ENCODE assay signal across 22 cellular contexts in genomic region chr2:27485496-27485895, GRCh38. TPM values are rescaled to one million over a fixed set of nuclear protein-coding genes. Genes with fewer than 3 reads are reported as not detected.
DNase-seq lines count a peak whose midpoint lies in the region; ATAC-seq and TF ChIP-seq lines count a peak whose summit lies in the region.
"Had no signal": no experiment of that assay in that cellular context is flagged by ENCODE, and none has a peak within 500 bp of the region (broad histone marks: within the 10 kb centered on the region; RNA-seq: fewer than 3 reads in every experiment).

No MANE protein-coding gene starts in this region.

- H3K27ac ChIP-seq in Karpas-422 (ENCODE audit: low read length), result peak overlapping the region; percentile 60
- H3K27ac ChIP-seq in substantia nigra (ENCODE audit: low read depth, low read length, poor library complexity, severe bottlenecking), result peak overlapping the region; percentile 35
- H3K27ac ChIP-seq: BLaER1 treated with 17β-estradiol and CSF1 and Interleukin-3, amounts not matched to agents 10 nM and 100 nM; PC-9 had no signal

- H3K36me3 Mint-ChIP-seq in brain, result peaks cover 29% of the 10 kb centered on the region

- peak overlapping the region; percentile 33 for H2AFZ ChIP-seq in Karpas-422 (ENCODE audit: low read length)
- H2AFZ ChIP-seq: PC-9 had no signal

- H3K9me3 ChIP-seq in Karpas-422 (ENCODE audit: low read length), result no peaks in the 10 kb centered on the region
- H3K9me3 ChIP-seq: BLaER1 treated with 17β-estradiol and CSF1 and Interleukin-3, amounts not matched to agents 10 nM and 100 nM had no signal

- peaks cover 44% of the 10 kb centered on the region for H3K4me1 Mint-ChIP-seq in brain

- ATAC-seq in HG02840 (IDR thresholded peaks at IDR 0.05; ENCODE audit: low FRiP score, unreplicated experiment), result no peak
- ATAC-seq: HepG2 had no signal

- H3K4me3 ChIP-seq in Karpas-422 (ENCODE audit: low read length), result peak overlapping the region; percentile 47
- H3K4me3 ChIP-seq: BLaER1 treated with 17β-estradiol and CSF1 and Interleukin-3, amounts not matched to agents 10 nM and 100 nM; PC-9 had no signal

- H3K4me1 ChIP-seq in Karpas-422 (ENCODE audit: low read length), result peaks cover 36% of the 10 kb centered on the region

- DNase-seq in Karpas-422 (peak; percentile 64), left kidney (ENCODE audit: low read depth, low spot score) (peak; percentile 44), substantia nigra (lab: John Stamatoyannopoulos, UW) (peak in 10 of 49 donors; percentile 5 to 56 (median 10)), NCI-H187 treated with DMSO at 0.1 percent for 48 hours (lab: John Stamatoyannopoulos, UW) (no peak), OCI-M2 (lab: John Stamatoyannopoulos, UW; ENCODE audit: unreplicated experiment) (no peak), NOMO-1 (lab: John Stamatoyannopoulos, UW; ENCODE audit: unreplicated experiment in 2 of 2) (no peak)
- DNase-seq: CD8-positive, alpha-beta memory T cell; DMS79; KG1; NCI-H1048; NCI-H1436 treated with DMSO at 0.1 percent for 48 hours; NCI-H2081 treated with DMSO at 0.1 percent for 48 hours; NCI-H774; PC-9 had no signal

- H3K27ac Mint-ChIP-seq in brain, result peak overlapping the region in 4 of 5 experiments; percentile 11 to 28 (median 19)

- H3K27me3 ChIP-seq in Karpas-422 (ENCODE audit: low read length), result no peaks in the 10 kb centered on the region
- H3K27me3 ChIP-seq: BLaER1 treated with 17β-estradiol and CSF1 and Interleukin-3, amounts not matched to agents 10 nM and 100 nM had no signal

- H3K27me3 Mint-ChIP-seq in brain, result no peaks in the 10 kb centered on the region
- H3K27me3 Mint-ChIP-seq: CD8-positive, alpha-beta memory T cell had no signal

- H3K79me2 ChIP-seq in Karpas-422 (ENCODE audit: low read length), result peaks cover 8% of the 10 kb centered on the region; the same call in 1 of the 2 replicates

- no peaks in the 10 kb centered on the region for H3K9me2 ChIP-seq in Karpas-422 (replicated peaks; ENCODE audit: insufficient read depth, low read length)

- peak overlapping the region in 1 of 5 experiments; percentile 36 for H3K4me3 Mint-ChIP-seq in brain
- H3K4me3 Mint-ChIP-seq: CD8-positive, alpha-beta memory T cell had no signal

- H3K9me3 Mint-ChIP-seq in brain, result no peaks in the 10 kb centered on the region
- H3K9me3 Mint-ChIP-seq: CD8-positive, alpha-beta memory T cell had no signal

- 0 out of 2 replicates have a peak, but pooled peaks cover 5% of the 10 kb centered on the region for H3K36me3 ChIP-seq in Karpas-422 (ENCODE audit: insufficient read depth, low read length)

- peak overlapping the region; percentile 64 for H3K4me2 ChIP-seq in Karpas-422 (ENCODE audit: low read depth, low read length, poor library complexity, severe bottlenecking)
- H3K4me2 ChIP-seq: PC-9 had no signal

- TF ChIP-seq CTCF in brain (conservative IDR thresholded peaks at IDR 0.05), result no peak

- peak overlapping the region; percentile 39 for H3K9ac ChIP-seq in Karpas-422 (ENCODE audit: low read length)

- H4K20me1 ChIP-seq in Karpas-422 (ENCODE audit: insufficient read depth, low read depth, low read length), result no peaks in the 10 kb centered on the region
- H4K20me1 ChIP-seq: BLaER1 treated with 17β-estradiol and CSF1 and Interleukin-3, amounts not matched to agents 10 nM and 100 nM had no signal

RNA-seq across cellular contexts. Expression of gene IFT172, which starts 4.0 kb away (rescaled TPM):
- 29.1 and 35.9 TPM in 2 replicates for total RNA-seq in Karpas-422 (2014; rRNA removed; shearing (Covaris generic); ENCODE audit: low replicate concordance)
- 14.6 TPM for polyA plus RNA-seq in brain (ENCODE audit: insufficient read depth, low read depth, low replicate concordance)

RNA-seq across cellular contexts. Expression of gene FNDC4, which starts 9.5 kb away (rescaled TPM):
- not detected in 2 replicates for total RNA-seq in Karpas-422 (2014; rRNA removed; shearing (Covaris generic); ENCODE audit: low replicate concordance)
- 23.0 TPM for polyA plus RNA-seq in brain (ENCODE audit: insufficient read depth, low read depth, low replicate concordance)
- total RNA-seq: NCI-H460 had no signal
- polyA plus RNA-seq: CD8-positive, alpha-beta memory T cell had no signal

RNA-seq across cellular contexts. Expression of gene GCKR, which starts 11.1 kb away (rescaled TPM):
- not detected in 2 replicates for total RNA-seq in Karpas-422 (2014; rRNA removed; shearing (Covaris generic); ENCODE audit: low replicate concordance)
- not detected for polyA plus RNA-seq in brain (ENCODE audit: insufficient read depth, low read depth, low replicate concordance)
- total RNA-seq: A673; CD8-positive, alpha-beta memory T cell; H4; M059J; NCI-H460 had no signal
- polyA plus RNA-seq: CD8-positive, alpha-beta memory T cell had no signal

RNA-seq across cellular contexts. Expression of gene KRTCAP3, which starts 43.3 kb away (rescaled TPM):
- total RNA-seq in Karpas-422 (2014; rRNA removed; shearing (Covaris generic); ENCODE audit: low replicate concordance), result 0.61 TPM in 1 of 2 replicates, not detected in the other
- polyA plus RNA-seq in brain (ENCODE audit: insufficient read depth, low read depth, low replicate concordance), result 14.7 TPM
- total RNA-seq: H4, M059J had no signal

RNA-seq across cellular contexts. Expression of gene NRBP1, which starts 57.1 kb away (rescaled TPM):
- 27.1 and 30.7 TPM in 2 replicates for total RNA-seq in Karpas-422 (2014; rRNA removed; shearing (Covaris generic); ENCODE audit: low replicate concordance)
- 68.1 TPM for polyA plus RNA-seq in brain (ENCODE audit: insufficient read depth, low read depth, low replicate concordance)

Comparison
In these comparisons a context has a peak if more than half of its experiments do, and no peak if none do; other contexts are left out.
1. DNase-seq: peak in Karpas-422 (single experiment) and left kidney (single experiment); none in NCI-H187 treated with DMSO at 0.1 percent for 48 hours (single experiment), OCI-M2 (single experiment) and NOMO-1 (0 of 2).